ENCODE assay signal across 15 cellular contexts in genomic region chr6:73713426-73714147, GRCh38. TPM values are rescaled to one million over a fixed set of nuclear protein-coding genes. Genes with fewer than 3 reads are reported as not detected.
DNase-seq lines count a peak whose midpoint lies in the region; ATAC-seq, FAIRE-seq and TF ChIP-seq lines count a peak whose summit lies in the region.
"Had no signal": no experiment of that assay in that cellular context is flagged by ENCODE, and none has a peak within 500 bp of the region (broad histone marks: within the 10 kb centered on the region; RNA-seq: fewer than 3 reads in every experiment).

No MANE protein-coding gene starts in this region.

- POLR2A ChIA-PET in IMR-90 (lab: Charles Lee; ENCODE audit: unreplicated experiment), result no interaction called here
- POLR2A ChIA-PET in H1 (lab: Charles Lee; ENCODE audit: partially characterized antibody), result interaction anchor here (1.6 kb wide), 1 partner anchor 11 kb away, joined by 7 read pairs; no protein-coding TSS in a partner anchor

- no TSS peak for BruUV-seq in IMR-90 (replicated peaks; lab: Mats Ljungman, UMichigan)

- H3F3A ChIP-seq in MM.1S (ENCODE audit: insufficient read depth, low read length), result no peaks in the 10 kb centered on the region

- H3K14ac ChIP-seq in IMR-90 (replicated peaks; ENCODE audit: low read depth, low read length), result peak overlapping the region; percentile 78
- no peak overlapping the region for H3K14ac ChIP-seq in H1 (ENCODE audit: insufficient read length)

- peaks cover 11% of the 10 kb centered on the region for H3K9me1 ChIP-seq in IMR-90 (ENCODE audit: insufficient read depth, low read length)

- H3K4me1 Mint-ChIP-seq in osteocyte (ENCODE audit: unreplicated experiment), result peaks cover 8% of the 10 kb centered on the region

- peak overlapping the region; percentile 23 for H2AFZ ChIP-seq in IMR-90 (replicated peaks; ENCODE audit: low read length, poor library complexity)
- H2AFZ ChIP-seq in H1 (ENCODE audit: low read length), result 0 out of 2 replicates have a peak overlapping the region, but pooled peaks have one; percentile 33
- H2AFZ ChIP-seq in MM.1S (ENCODE audit: low read length), result no peak overlapping the region

- in situ Hi-C loops in IMR-90 (cut with MboI; ENCODE audit: low sequenced_read_pairs), result no loop called here

- H4K8ac ChIP-seq in IMR-90 (ENCODE audit: low read depth in 2 of 2, low read length in 2 of 2), result peak overlapping the region in 1 of 2 experiments; percentile 52; a peak in 1 of 4 replicates
- H4K8ac ChIP-seq in H1 (ENCODE audit: extremely low read depth, insufficient read depth, low read length), result no peak overlapping the region

- H2BK20ac ChIP-seq in IMR-90 (ENCODE audit: low read depth, low read length) (peak overlapping the region; percentile 43; the same call in 1 of the 2 replicates), H1 (ENCODE audit: low read length) (no peak overlapping the region)

- H3K27me3 ChIP-seq in IMR-90 (ENCODE audit: control insufficient read depth, insufficient read depth, low read length), result no peaks in the 10 kb centered on the region
- no peaks in the 10 kb centered on the region for H3K27me3 ChIP-seq in H1 (replicated peaks in 1 of 4; ENCODE audit: control insufficient read depth in 3 of 4, extremely low read depth in 1 of 4, insufficient read depth in 3 of 4, low read length in 3 of 4)
- no peaks in the 10 kb centered on the region for H3K27me3 ChIP-seq in thyroid gland
- H3K27me3 ChIP-seq in MM.1S (replicated peaks; ENCODE audit: insufficient read depth, low read length), result no peaks in the 10 kb centered on the region

- H4K20me1 ChIP-seq in IMR-90 (ENCODE audit: insufficient read depth, low read length) (no peaks in the 10 kb centered on the region), H1 (replicated peaks in 1 of 2; ENCODE audit: control insufficient read depth in 1 of 2, insufficient read depth in 2 of 2, low read length in 2 of 2) (no peaks in the 10 kb centered on the region), MM.1S (ENCODE audit: insufficient read depth, low read length) (no peaks in the 10 kb centered on the region)

- TF ChIP-seq EP300 in H1 (IDR thresholded peaks at IDR 0.05; ENCODE audit: borderline replicate concordance in 1 of 2, low read depth in 2 of 2, low read length in 2 of 2), result no peak

- no peak overlapping the region for H3K4me3 Mint-ChIP-seq in osteocyte (ENCODE audit: unreplicated experiment)
- H3K4me3 Mint-ChIP-seq: WTC11 had no signal

- peak overlapping the region; percentile 76; the same call in 1 of the 2 replicates for H2BK120ac ChIP-seq in IMR-90 (ENCODE audit: low read depth, low read length)
- no peak overlapping the region for H2BK120ac ChIP-seq in H1 (replicated peaks; ENCODE audit: low read depth, low read length)

- H3K4me1 ChIP-seq in IMR-90 (ENCODE audit: control insufficient read depth, insufficient read depth, low read length) (peaks cover 14% of the 10 kb centered on the region), H1 (replicated peaks in 1 of 4; ENCODE audit: control insufficient read depth in 3 of 4, insufficient read depth in 4 of 4, low read length in 3 of 4) (peaks cover 0 to 4% (median 3%) of the 10 kb centered on the region in 4 experiments; a peak in 4 of 7 replicates), thyroid gland (no peaks in the 10 kb centered on the region), MM.1S (ENCODE audit: low read length) (no peaks in the 10 kb centered on the region)

- peak overlapping the region; percentile 80; the same call in 1 of the 2 replicates for H2BK12ac ChIP-seq in H1 (ENCODE audit: low read depth, low read length)

- intact Hi-C loops in IMR-90 (cut with micrococcal nuclease), result no loop called here
- intact Hi-C loops in thyroid gland (cut with DNase I), result no loop called here
- intact Hi-C loops in left colon (cut with DNase I, micrococcal nuclease), result no loop called here

- H2BK5ac ChIP-seq in IMR-90 (ENCODE audit: low read depth, low read length, poor library complexity, severe bottlenecking) (peak overlapping the region; percentile 1), H1 (ENCODE audit: low read depth, low read length) (no peak overlapping the region)

- H3K9me3 ChIP-seq in IMR-90 (ENCODE audit: control insufficient read depth, insufficient read depth, low read length) (no peaks in the 10 kb centered on the region), H1 (ENCODE audit: insufficient read depth in 2 of 2, low read depth in 1 of 2, low read length in 1 of 2) (no peaks in the 10 kb centered on the region), thyroid gland (no peaks in the 10 kb centered on the region), MM.1S (replicated peaks; ENCODE audit: insufficient read depth, low read length) (no peaks in the 10 kb centered on the region)

- H3K56ac ChIP-seq in IMR-90 (ENCODE audit: extremely low read depth, insufficient read depth, low read length) (no peak overlapping the region), H1 (replicated peaks; ENCODE audit: insufficient read length, low read depth, low read length) (no peak overlapping the region)

- no peak for TF ChIP-seq CTCF in IMR-90 (conservative IDR thresholded peaks at IDR 0.05; ENCODE audit: low read depth, low read length)
- TF ChIP-seq CTCF in H1 (IDR thresholded peaks at IDR 0.05; ENCODE audit: control extremely low read depth in 1 of 3, insufficient read depth in 1 of 3, low read depth in 1 of 3, low read length in 3 of 3), result no peak
- TF ChIP-seq CTCF in osteocyte (IDR thresholded peaks at IDR 0.05), result no peak
- no peak for TF ChIP-seq CTCF in thyroid gland (IDR thresholded peaks at IDR 0.05)
- no peak for TF ChIP-seq CTCF in MM.1S (IDR thresholded peaks at IDR 0.05; ENCODE audit: low read length)

- H3K23ac ChIP-seq in IMR-90 (ENCODE audit: low read depth, low read length) (peak overlapping the region; percentile 52), H1 (ENCODE audit: insufficient read length) (no peak overlapping the region)

- no peaks in the 10 kb centered on the region for H3K79me2 ChIP-seq in H1 (ENCODE audit: control insufficient read depth in 1 of 2, insufficient read depth in 2 of 2, low read length in 2 of 2)
- H3K79me2 ChIP-seq in MM.1S (ENCODE audit: low read length), result no peaks in the 10 kb centered on the region

- H3K4me3 ChIP-seq in IMR-90 (ENCODE audit: insufficient read depth, low read depth, low read length) (no peak overlapping the region), H1 (ENCODE audit: extremely low read depth in 1 of 4, insufficient read depth in 2 of 4, low read depth in 3 of 4, low read length in 4 of 4) (no peak overlapping the region), thyroid gland (replicated peaks in 1 of 3) (no peak overlapping the region), MM.1S (ENCODE audit: low read length) (no peak overlapping the region)

- H3K4me2 ChIP-seq in IMR-90 (ENCODE audit: low read depth, low read length), result no peak overlapping the region
- no peak overlapping the region for H3K4me2 ChIP-seq in H1 (ENCODE audit: insufficient read depth in 1 of 2, low read depth in 2 of 2, low read length in 2 of 2)
- H3K4me2 ChIP-seq in MM.1S (ENCODE audit: low read depth, low read length), result no peak overlapping the region

- no peak for FAIRE-seq in H1 (lab: Jason Lieb, UNC)

- DNase-seq in EH (ENCODE audit: low read depth) (peak; percentile 59), IMR-90 (no peak), H1 (ENCODE audit: low read depth in 1 of 2, low spot score in 2 of 2) (no peak), osteocyte (ENCODE audit: extremely low spot score, unreplicated experiment) (no peak), thyroid gland (no peak), NCI-H2107 treated with DMSO at 0.1 percent for 48 hours (lab: John Stamatoyannopoulos, UW; ENCODE audit: unreplicated experiment) (no peak), left colon (no peak), MM.1S (no peak)
- DNase-seq: activated effector memory CD4-positive, alpha-beta T cell treated with Interleukin-2 at 50 U/mL for 16 hours; central memory CD4-positive, alpha-beta T cell; DMS 273 treated with DMSO at 0.1 percent for 48 hours; mammary epithelial cell; NCI-H187 had no signal

- H3K27ac Mint-ChIP-seq in osteocyte (ENCODE audit: unreplicated experiment), result peak overlapping the region; percentile 11

- peak overlapping the region; percentile 87 for H2AK9ac ChIP-seq in IMR-90 (replicated peaks; ENCODE audit: low read depth, low read length, poor library complexity)

- H4K5ac ChIP-seq in IMR-90 (ENCODE audit: low read depth, low read length) (no peak overlapping the region), H1 (ENCODE audit: insufficient read length, low read depth, low read length) (no peak overlapping the region)

- peaks cover 14% of the 10 kb centered on the region for H3K9me3 Mint-ChIP-seq in osteocyte (ENCODE audit: unreplicated experiment)
- H3K9me3 Mint-ChIP-seq: WTC11 had no signal

- no peaks in the 10 kb centered on the region for H3K27me3 Mint-ChIP-seq in osteocyte (ENCODE audit: unreplicated experiment)

- TF ChIP-seq RAD21 in IMR-90 (IDR thresholded peaks at IDR 0.05; ENCODE audit: low read length) (no peak), H1 (IDR thresholded peaks at IDR 0.05 in 1 of 2, conservative IDR thresholded peaks at IDR 0.05 in 1 of 2; ENCODE audit: low read depth in 2 of 2, low read length in 2 of 2) (no peak)

- H3K27ac ChIP-seq in IMR-90 (ENCODE audit: insufficient read depth, low read length) (no peak overlapping the region), H1 (ENCODE audit: low read depth, low read length) (no peak overlapping the region), thyroid gland (peak overlapping the region in 1 of 3 donors; percentile 8), MM.1S (ENCODE audit: low read length) (no peak overlapping the region)

- no peaks in the 10 kb centered on the region for H3K23me2 ChIP-seq in H1 (ENCODE audit: low read depth, low read length)

- H2BK15ac ChIP-seq in IMR-90 (ENCODE audit: low read depth, low read length), result peak overlapping the region; percentile 62; the same call in 2 of the 3 replicates
- H2BK15ac ChIP-seq in H1 (ENCODE audit: low read length), result no peak overlapping the region; the same call in 1 of the 2 replicates

- peaks cover 9 to 35% of the 10 kb centered on the region in 2 experiments; a peak in 3 of 4 replicates for H3K79me1 ChIP-seq in IMR-90 (ENCODE audit: low read depth in 1 of 2, low read length in 2 of 2)
- H3K79me1 ChIP-seq in H1 (ENCODE audit: low read depth, low read length), result no peaks in the 10 kb centered on the region

- H3K18ac ChIP-seq in IMR-90 (ENCODE audit: low read depth, low read length) (no peak overlapping the region), H1 (ENCODE audit: extremely low read depth, low read length) (no peak overlapping the region)

- dilution Hi-C loops in IMR-90 (cut with HindIII; ENCODE audit: low sequenced_read_pairs, unreplicated experiment), result no loop called here

- peak overlapping the region; percentile 85 for H3K4ac ChIP-seq in IMR-90 (ENCODE audit: low read depth, low read length)
- H3K4ac ChIP-seq in H1 (replicated peaks; ENCODE audit: insufficient read length, low read depth, low read length), result no peak overlapping the region

- peaks cover 13% of the 10 kb centered on the region for H3K36me3 Mint-ChIP-seq in osteocyte (ENCODE audit: unreplicated experiment)
- H3K36me3 Mint-ChIP-seq: WTC11 had no signal

- H3K9ac ChIP-seq in IMR-90 (ENCODE audit: low read depth, low read length) (no peak overlapping the region), H1 (replicated peaks in 1 of 4; ENCODE audit: extremely low read depth in 1 of 4, low read depth in 3 of 4, low read length in 3 of 4) (no peak overlapping the region), MM.1S (ENCODE audit: low read length) (no peak overlapping the region)

- ATAC-seq in IMR-90 (ENCODE audit: low read depth) (no peak), left colon (no peak)

- WGBS in IMR-90 (ENCODE audit: extremely low coverage in 2 of 2, insufficient read length in 1 of 2), 2 experiments, result no CpG with 5 or more reads among the region's 8 CpGs
- WGBS in H1 (ENCODE audit: extremely low coverage in 1 of 2, insufficient coverage in 1 of 2, insufficient read length in 1 of 2, insufficient replicate concordance in 2 of 2, low coverage in 1 of 2, low lambda C conversion rate in 2 of 2, missing lambda C conversion rate in 1 of 2), 2 experiments, result 85% methylated on average over 8 of the region's 8 CpGs; no CpG with 5 or more reads in 1 of the 2 experiments
- 70% methylated on average over 8 of the region's 8 CpGs for WGBS in thyroid gland, 2 donors

- H2AK5ac ChIP-seq in IMR-90 (ENCODE audit: low read depth, low read length) (peak overlapping the region; percentile 87), H1 (ENCODE audit: low read depth, low read length) (0 out of 2 replicates have a peak overlapping the region, but pooled peaks have one; percentile 24)

- CTCF ChIA-PET in IMR-90 (lab: Yijun Ruan, JAX), result interaction anchor here (1.1 kb wide), 1 partner anchor 19 kb away, joined by 5 read pairs; no protein-coding TSS in a partner anchor
- CTCF ChIA-PET in H1 (lab: Charles Lee; ENCODE audit: partially characterized antibody), result interaction anchor here (0.7 to 2.6 kb wide), 5 partner anchors 17 to 26 kb away, joined by 3 to 16 read pairs (median 3); no protein-coding TSS in a partner anchor

- no peaks in the 10 kb centered on the region for H3K36me3 ChIP-seq in IMR-90 (ENCODE audit: control insufficient read depth, insufficient read depth, low read length)
- H3K36me3 ChIP-seq in H1 (ENCODE audit: control insufficient read depth in 2 of 4, insufficient read depth in 4 of 4, low read length in 3 of 4), result no peaks in the 10 kb centered on the region
- H3K36me3 ChIP-seq in thyroid gland, result no peaks in the 10 kb centered on the region
- no peaks in the 10 kb centered on the region for H3K36me3 ChIP-seq in MM.1S (replicated peaks; ENCODE audit: insufficient read depth, low read length)

- TF ChIP-seq POLR2A in IMR-90 (IDR thresholded peaks at IDR 0.05; ENCODE audit: low read depth, low read length), result no peak
- TF ChIP-seq POLR2A in H1 (IDR thresholded peaks at IDR 0.05; ENCODE audit: control extremely low read depth in 1 of 2, low read depth in 2 of 2, low read length in 2 of 2), result no peak
- no peak for TF ChIP-seq POLR2A in thyroid gland (IDR thresholded peaks at IDR 0.05)

- peak overlapping the region; percentile 61; the same call in 1 of the 2 replicates for H4K91ac ChIP-seq in IMR-90 (ENCODE audit: insufficient read depth, low read depth, low read length)
- no peak overlapping the region for H4K91ac ChIP-seq in H1 (replicated peaks; ENCODE audit: insufficient read length, low read length)

- no peaks in the 10 kb centered on the region for H3K9me2 ChIP-seq in MM.1S (replicated peaks; ENCODE audit: insufficient read depth, low read length)

RNA-seq across cellular contexts. Expression of gene CD109, which starts 17.6 kb away (rescaled TPM):
- total RNA-seq in IMR-90 (2012; rRNA removed), result 5.0 and 7.2 TPM in 2 replicates
- polyA plus RNA-seq in IMR-90 (2012; rRNA removed), result 2.6 and 3.6 TPM in 2 replicates
- 0.88 and 1.2 TPM in 2 replicates for polyA plus RNA-seq in IMR-90 (2012; cell fraction: cytosol; rRNA removed)
- polyA plus RNA-seq in IMR-90 (2012; cell fraction: nucleus; rRNA removed; ENCODE audit: low replicate concordance), result 0.77 and 3.6 TPM in 2 replicates
- 4.9 and 5.3 TPM in 2 replicates for total RNA-seq in H1 (2021; fragmentation: NEBNext Ultra II Directional; extraction: Animal tissue kit (Norgen Biotek cat#: 25700))
- polyA plus RNA-seq in H1 (2011; rRNA removed), result 0.94 and 1.4 TPM in 2 replicates
- 1.4 TPM for polyA plus RNA-seq in H1 (2011; cell fraction: cytosol; rRNA removed)
- 1.1 TPM for polyA plus RNA-seq in H1 (2011; cell fraction: nucleus; rRNA removed)
- polyA plus RNA-seq in H1 (2012, experiment 1 of 2), result 0.95 to 2.1 TPM (median 1.5 TPM) in 4 replicates
- 0.10 TPM for polyA plus RNA-seq in H1 (2012, experiment 2 of 2)
- 5.9 TPM for polyA plus RNA-seq in H1 (2013, experiment 1 of 2)
- 4.8 TPM for polyA plus RNA-seq in H1 (2013, experiment 2 of 2)
- polyA minus RNA-seq in H1 (2011; rRNA and poly(A)+ RNA removed), result 2.1 and 4.9 TPM in 2 replicates
- 2.0 TPM for polyA minus RNA-seq in H1 (2011; cell fraction: cytosol; rRNA and poly(A)+ RNA removed)
- polyA minus RNA-seq in H1 (2011; cell fraction: nucleus; rRNA and poly(A)+ RNA removed), result 3.2 TPM
- total RNA-seq in osteocyte, result 14.3 and 18.0 TPM in 2 replicates
- 1 to 10 TPM; 2.2 to 6.2 (median 4.3) TPM for total RNA-seq in thyroid gland
- 1 to 10 TPM; 2.2 to 4.3 TPM for total RNA-seq in left colon
- total RNA-seq: HT-29 had no signal

RNA-seq across cellular contexts. Expression of gene SLC17A5, which starts 59.8 kb away (rescaled TPM):
- 27.2 and 37.5 TPM in 2 replicates for total RNA-seq in IMR-90 (2012; rRNA removed)
- 18.7 and 20.8 TPM in 2 replicates for polyA plus RNA-seq in IMR-90 (2012; rRNA removed)
- polyA plus RNA-seq in IMR-90 (2012; cell fraction: cytosol; rRNA removed), result 7.6 and 12.2 TPM in 2 replicates
- polyA plus RNA-seq in IMR-90 (2012; cell fraction: nucleus; rRNA removed; ENCODE audit: low replicate concordance), result 4.0 and 9.1 TPM in 2 replicates
- 11.9 and 14.2 TPM in 2 replicates for total RNA-seq in H1 (2021; fragmentation: NEBNext Ultra II Directional; extraction: Animal tissue kit (Norgen Biotek cat#: 25700))
- polyA plus RNA-seq in H1 (2011; rRNA removed), result 6.5 and 11.0 TPM in 2 replicates
- 8.5 TPM for polyA plus RNA-seq in H1 (2011; cell fraction: cytosol; rRNA removed)
- polyA plus RNA-seq in H1 (2011; cell fraction: nucleus; rRNA removed), result 3.7 TPM
- polyA plus RNA-seq in H1 (2012, experiment 1 of 2), result 7.0 to 10.6 TPM (median 8.1 TPM) in 4 replicates
- polyA plus RNA-seq in H1 (2012, experiment 2 of 2), result 5.6 TPM
- 12.6 TPM for polyA plus RNA-seq in H1 (2013, experiment 1 of 2)
- polyA plus RNA-seq in H1 (2013, experiment 2 of 2), result 15.4 TPM
- 16.3 and 16.5 TPM in 2 replicates for polyA minus RNA-seq in H1 (2011; rRNA and poly(A)+ RNA removed)
- 7.9 TPM for polyA minus RNA-seq in H1 (2011; cell fraction: cytosol; rRNA and poly(A)+ RNA removed)
- 12.0 TPM for polyA minus RNA-seq in H1 (2011; cell fraction: nucleus; rRNA and poly(A)+ RNA removed)
- 20.2 and 20.4 TPM in 2 replicates for total RNA-seq in osteocyte
- total RNA-seq in thyroid gland, result 100 to 1,000 TPM in 3 of 4 donors, 10 to 100 TPM in 1; 96.3 to 184 (median 159) TPM
- 10 to 100 TPM; 39.3 to 48.3 TPM for total RNA-seq in left colon
